Comparison of ENCODE assay signal across 2 cellular contexts in genomic region chr1:16054598-16055540, GRCh38.
A peak's percentile ranks its signal among the peaks of the same experiment; 100 is the strongest.
TF ChIP-seq lines count a peak whose summit lies in the region.

No MANE protein-coding gene starts in this region.

TF ChIP-seq in HEK293, 187 proteins besides CTCF, POLR2A, EP300 and RAD21:
- TF ChIP-seq GLIS2 (tag by site-specific recombination; IDR thresholded peaks at IDR 0.05) (0 out of 2 replicates have a peak, but pooled peaks have one; percentile 4), ZNF664 (tag by site-specific recombination; IDR thresholded peaks at IDR 0.05) (peak; percentile 85), INSM2 (tag by site-specific recombination; IDR thresholded peaks at IDR 0.05) (no peak), ZNF121 (tag by site-specific recombination; IDR thresholded peaks at IDR 0.05) (peak; percentile 77), GLIS1 (tag by site-specific recombination; IDR thresholded peaks at IDR 0.05) (peak; percentile 64), ZNF391 (tag by site-specific recombination; IDR thresholded peaks at IDR 0.05; ENCODE audit: borderline replicate concordance, low read depth) (no peak)

TF ChIP-seq in K562, 482 proteins besides CTCF, POLR2A, EP300 and RAD21:
- no peak for TF ChIP-seq TAL1 (IDR thresholded peaks at IDR 0.05)
- no peak for TF ChIP-seq CREB1 (IDR thresholded peaks at IDR 0.05)
- TF ChIP-seq CREB1 (CRISPR knock-in tag; IDR thresholded peaks at IDR 0.05): 0 out of 2 replicates have a peak, but pooled peaks have one; percentile 31
- TF ChIP-seq SIX5 (IDR thresholded peaks at IDR 0.05; ENCODE audit: borderline replicate concordance in 1 of 2, insufficient read depth in 1 of 2, low read depth in 1 of 2, low read length in 2 of 2): no peak
- TF ChIP-seq RBM25 (IDR thresholded peaks at IDR 0.05; ENCODE audit: low read depth, low read length, severe bottlenecking): peak; percentile 55
- TF ChIP-seq, protein P1, sequence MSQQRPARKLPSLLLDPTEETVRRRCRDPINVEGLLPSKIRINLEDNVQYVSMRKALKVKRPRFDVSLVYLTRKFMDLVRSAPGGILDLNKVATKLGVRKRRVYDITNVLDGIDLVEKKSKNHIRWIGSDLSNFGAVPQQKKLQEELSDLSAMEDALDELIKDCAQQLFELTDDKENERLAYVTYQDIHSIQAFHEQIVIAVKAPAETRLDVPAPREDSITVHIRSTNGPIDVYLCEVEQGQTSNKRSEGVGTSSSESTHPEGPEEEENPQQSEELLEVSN (IDR thresholded peaks at IDR 0.05; ENCODE audit: borderline replicate concordance in 1 of 2, extremely low read depth in 1 of 2, insufficient read depth in 1 of 2, insufficient read length in 1 of 2, low read depth in 1 of 2, low read length in 1 of 2, poor library complexity in 1 of 2, severe bottlenecking in 1 of 2): peak in 1 of 2 experiments; percentile 11
- no peak for TF ChIP-seq CUX1 (CRISPR knock-in tag; IDR thresholded peaks at IDR 0.05)
- no peak for TF ChIP-seq ZNF384 (IDR thresholded peaks at IDR 0.05; ENCODE audit: low read depth, low read length)
- TF ChIP-seq SAP30 (IDR thresholded peaks at IDR 0.05; ENCODE audit: borderline replicate concordance, insufficient read depth, low read depth, low read length, poor library complexity, severe bottlenecking): no peak
- 0 out of 2 replicates have a peak, but pooled peaks have one; percentile 1 for TF ChIP-seq GABPB1 (CRISPR knock-in tag; IDR thresholded peaks at IDR 0.05)
- no peak for TF ChIP-seq POLR2AphosphoS5 (IDR thresholded peaks at IDR 0.05; ENCODE audit: control insufficient read depth, insufficient read depth, low read depth, low read length)
- no peak for TF ChIP-seq ATF4 (CRISPR knock-in tag; IDR thresholded peaks at IDR 0.05)
- TF ChIP-seq, protein P2, sequence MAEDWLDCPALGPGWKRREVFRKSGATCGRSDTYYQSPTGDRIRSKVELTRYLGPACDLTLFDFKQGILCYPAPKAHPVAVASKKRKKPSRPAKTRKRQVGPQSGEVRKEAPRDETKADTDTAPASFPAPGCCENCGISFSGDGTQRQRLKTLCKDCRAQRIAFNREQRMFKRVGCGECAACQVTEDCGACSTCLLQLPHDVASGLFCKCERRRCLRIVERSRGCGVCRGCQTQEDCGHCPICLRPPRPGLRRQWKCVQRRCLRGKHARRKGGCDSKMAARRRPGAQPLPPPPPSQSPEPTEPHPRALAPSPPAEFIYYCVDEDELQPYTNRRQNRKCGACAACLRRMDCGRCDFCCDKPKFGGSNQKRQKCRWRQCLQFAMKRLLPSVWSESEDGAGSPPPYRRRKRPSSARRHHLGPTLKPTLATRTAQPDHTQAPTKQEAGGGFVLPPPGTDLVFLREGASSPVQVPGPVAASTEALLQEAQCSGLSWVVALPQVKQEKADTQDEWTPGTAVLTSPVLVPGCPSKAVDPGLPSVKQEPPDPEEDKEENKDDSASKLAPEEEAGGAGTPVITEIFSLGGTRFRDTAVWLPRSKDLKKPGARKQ (CRISPR knock-in tag; IDR thresholded peaks at IDR 0.05): no peak
- no peak for TF ChIP-seq ZNF274 (IDR thresholded peaks at IDR 0.05; ENCODE audit: borderline replicate concordance, low read depth, low read length)
- no peak for TF ChIP-seq ZNF639 (CRISPR knock-in tag; conservative IDR thresholded peaks at IDR 0.05 in 1 of 2, IDR thresholded peaks at IDR 0.05 in 1 of 2)
- TF ChIP-seq XRCC4 (IDR thresholded peaks at IDR 0.05; ENCODE audit: extremely low read depth, insufficient read depth, insufficient read length): no peak
- peak; percentile 7 for TF ChIP-seq SMARCB1 (IDR thresholded peaks at IDR 0.05; ENCODE audit: insufficient read length, low read depth)
- TF ChIP-seq ZBTB1 (CRISPR knock-in tag; IDR thresholded peaks at IDR 0.05; ENCODE audit: borderline replicate concordance, low read depth): 0 out of 2 replicates have a peak, but pooled peaks have one; percentile 39
- no peak for TF ChIP-seq HNRNPK (IDR thresholded peaks at IDR 0.05; ENCODE audit: low read depth, low read length, poor library complexity, severe bottlenecking)
- no peak for TF ChIP-seq FUS (optimal IDR thresholded peaks at IDR 0.05; ENCODE audit: low read depth, low read length)
- TF ChIP-seq PTBP1 (IDR thresholded peaks at IDR 0.05; ENCODE audit: low read depth, low read length): 0 out of 2 replicates have a peak, but pooled peaks have one; percentile 11
- TF ChIP-seq HNRNPL (IDR thresholded peaks at IDR 0.05; ENCODE audit: low read depth, low read length): no peak
- no peak for TF ChIP-seq GABPB2 (CRISPR knock-in tag; conservative IDR thresholded peaks at IDR 0.05)
- TF ChIP-seq, protein P3, sequence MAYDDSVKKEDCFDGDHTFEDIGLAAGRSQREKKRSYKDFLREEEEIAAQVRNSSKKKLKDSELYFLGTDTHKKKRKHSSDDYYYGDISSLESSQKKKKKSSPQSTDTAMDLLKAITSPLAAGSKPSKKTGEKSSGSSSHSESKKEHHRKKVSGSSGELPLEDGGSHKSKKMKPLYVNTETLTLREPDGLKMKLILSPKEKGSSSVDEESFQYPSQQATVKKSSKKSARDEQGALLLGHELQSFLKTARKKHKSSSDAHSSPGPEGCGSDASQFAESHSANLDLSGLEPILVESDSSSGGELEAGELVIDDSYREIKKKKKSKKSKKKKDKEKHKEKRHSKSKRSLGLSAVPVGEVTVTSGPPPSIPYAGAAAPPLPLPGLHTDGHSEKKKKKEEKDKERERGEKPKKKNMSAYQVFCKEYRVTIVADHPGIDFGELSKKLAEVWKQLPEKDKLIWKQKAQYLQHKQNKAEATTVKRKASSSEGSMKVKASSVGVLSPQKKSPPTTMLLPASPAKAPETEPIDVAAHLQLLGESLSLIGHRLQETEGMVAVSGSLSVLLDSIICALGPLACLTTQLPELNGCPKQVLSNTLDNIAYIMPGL (CRISPR knock-in tag; IDR thresholded peaks at IDR 0.05): no peak
- TF ChIP-seq ZNF121 (CRISPR knock-in tag; conservative IDR thresholded peaks at IDR 0.05): peak; percentile 99
- 0 out of 2 replicates have a peak, but pooled peaks have one; percentile 21 for TF ChIP-seq THRB (CRISPR knock-in tag; conservative IDR thresholded peaks at IDR 0.05)
- no peak for TF ChIP-seq XRCC3 (IDR thresholded peaks at IDR 0.05)
- no peak for TF ChIP-seq ZNF695 (CRISPR knock-in tag; IDR thresholded peaks at IDR 0.05)
- TF ChIP-seq, protein P4, sequence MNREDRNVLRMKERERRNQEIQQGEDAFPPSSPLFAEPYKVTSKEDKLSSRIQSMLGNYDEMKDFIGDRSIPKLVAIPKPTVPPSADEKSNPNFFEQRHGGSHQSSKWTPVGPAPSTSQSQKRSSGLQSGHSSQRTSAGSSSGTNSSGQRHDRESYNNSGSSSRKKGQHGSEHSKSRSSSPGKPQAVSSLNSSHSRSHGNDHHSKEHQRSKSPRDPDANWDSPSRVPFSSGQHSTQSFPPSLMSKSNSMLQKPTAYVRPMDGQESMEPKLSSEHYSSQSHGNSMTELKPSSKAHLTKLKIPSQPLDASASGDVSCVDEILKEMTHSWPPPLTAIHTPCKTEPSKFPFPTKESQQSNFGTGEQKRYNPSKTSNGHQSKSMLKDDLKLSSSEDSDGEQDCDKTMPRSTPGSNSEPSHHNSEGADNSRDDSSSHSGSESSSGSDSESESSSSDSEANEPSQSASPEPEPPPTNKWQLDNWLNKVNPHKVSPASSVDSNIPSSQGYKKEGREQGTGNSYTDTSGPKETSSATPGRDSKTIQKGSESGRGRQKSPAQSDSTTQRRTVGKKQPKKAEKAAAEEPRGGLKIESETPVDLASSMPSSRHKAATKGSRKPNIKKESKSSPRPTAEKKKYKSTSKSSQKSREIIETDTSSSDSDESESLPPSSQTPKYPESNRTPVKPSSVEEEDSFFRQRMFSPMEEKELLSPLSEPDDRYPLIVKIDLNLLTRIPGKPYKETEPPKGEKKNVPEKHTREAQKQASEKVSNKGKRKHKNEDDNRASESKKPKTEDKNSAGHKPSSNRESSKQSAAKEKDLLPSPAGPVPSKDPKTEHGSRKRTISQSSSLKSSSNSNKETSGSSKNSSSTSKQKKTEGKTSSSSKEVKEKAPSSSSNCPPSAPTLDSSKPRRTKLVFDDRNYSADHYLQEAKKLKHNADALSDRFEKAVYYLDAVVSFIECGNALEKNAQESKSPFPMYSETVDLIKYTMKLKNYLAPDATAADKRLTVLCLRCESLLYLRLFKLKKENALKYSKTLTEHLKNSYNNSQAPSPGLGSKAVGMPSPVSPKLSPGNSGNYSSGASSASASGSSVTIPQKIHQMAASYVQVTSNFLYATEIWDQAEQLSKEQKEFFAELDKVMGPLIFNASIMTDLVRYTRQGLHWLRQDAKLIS (CRISPR knock-in tag; IDR thresholded peaks at IDR 0.05): 0 out of 2 replicates have a peak, but pooled peaks have one; percentile 51
- peak; percentile 98 for TF ChIP-seq ZKSCAN1 (IDR thresholded peaks at IDR 0.05; ENCODE audit: low read depth, low read length)
- no peak for TF ChIP-seq NFIX (CRISPR knock-in tag; IDR thresholded peaks at IDR 0.05; ENCODE audit: low read depth)
